ENCODE assay signal across 1 cellular context in the genomic region with DNA sequence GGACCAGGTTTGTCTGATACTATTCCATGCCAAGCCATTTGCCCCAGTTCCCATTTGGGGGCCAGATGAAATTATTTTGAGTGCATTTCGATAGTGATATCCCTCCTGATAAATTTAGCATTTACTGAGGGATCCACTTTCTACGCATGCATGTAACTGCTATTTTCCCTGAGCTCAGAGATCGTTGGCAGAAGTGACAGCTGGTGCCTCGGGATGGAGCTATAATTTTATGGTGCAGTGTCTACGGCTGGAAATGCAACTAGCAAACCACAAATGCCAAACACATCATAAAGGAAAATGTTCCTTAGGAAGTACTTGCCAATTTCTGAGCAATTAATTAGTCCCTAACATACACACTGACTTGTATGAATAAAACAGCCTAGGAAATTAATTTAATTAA.
TF ChIP-seq lines count a peak whose summit lies in the region.

No MANE protein-coding gene starts in this region.

TF ChIP-seq in GM23338, 12 proteins besides CTCF, POLR2A, EP300 and RAD21 (continued from another document):
- TF ChIP-seq, protein P1, sequence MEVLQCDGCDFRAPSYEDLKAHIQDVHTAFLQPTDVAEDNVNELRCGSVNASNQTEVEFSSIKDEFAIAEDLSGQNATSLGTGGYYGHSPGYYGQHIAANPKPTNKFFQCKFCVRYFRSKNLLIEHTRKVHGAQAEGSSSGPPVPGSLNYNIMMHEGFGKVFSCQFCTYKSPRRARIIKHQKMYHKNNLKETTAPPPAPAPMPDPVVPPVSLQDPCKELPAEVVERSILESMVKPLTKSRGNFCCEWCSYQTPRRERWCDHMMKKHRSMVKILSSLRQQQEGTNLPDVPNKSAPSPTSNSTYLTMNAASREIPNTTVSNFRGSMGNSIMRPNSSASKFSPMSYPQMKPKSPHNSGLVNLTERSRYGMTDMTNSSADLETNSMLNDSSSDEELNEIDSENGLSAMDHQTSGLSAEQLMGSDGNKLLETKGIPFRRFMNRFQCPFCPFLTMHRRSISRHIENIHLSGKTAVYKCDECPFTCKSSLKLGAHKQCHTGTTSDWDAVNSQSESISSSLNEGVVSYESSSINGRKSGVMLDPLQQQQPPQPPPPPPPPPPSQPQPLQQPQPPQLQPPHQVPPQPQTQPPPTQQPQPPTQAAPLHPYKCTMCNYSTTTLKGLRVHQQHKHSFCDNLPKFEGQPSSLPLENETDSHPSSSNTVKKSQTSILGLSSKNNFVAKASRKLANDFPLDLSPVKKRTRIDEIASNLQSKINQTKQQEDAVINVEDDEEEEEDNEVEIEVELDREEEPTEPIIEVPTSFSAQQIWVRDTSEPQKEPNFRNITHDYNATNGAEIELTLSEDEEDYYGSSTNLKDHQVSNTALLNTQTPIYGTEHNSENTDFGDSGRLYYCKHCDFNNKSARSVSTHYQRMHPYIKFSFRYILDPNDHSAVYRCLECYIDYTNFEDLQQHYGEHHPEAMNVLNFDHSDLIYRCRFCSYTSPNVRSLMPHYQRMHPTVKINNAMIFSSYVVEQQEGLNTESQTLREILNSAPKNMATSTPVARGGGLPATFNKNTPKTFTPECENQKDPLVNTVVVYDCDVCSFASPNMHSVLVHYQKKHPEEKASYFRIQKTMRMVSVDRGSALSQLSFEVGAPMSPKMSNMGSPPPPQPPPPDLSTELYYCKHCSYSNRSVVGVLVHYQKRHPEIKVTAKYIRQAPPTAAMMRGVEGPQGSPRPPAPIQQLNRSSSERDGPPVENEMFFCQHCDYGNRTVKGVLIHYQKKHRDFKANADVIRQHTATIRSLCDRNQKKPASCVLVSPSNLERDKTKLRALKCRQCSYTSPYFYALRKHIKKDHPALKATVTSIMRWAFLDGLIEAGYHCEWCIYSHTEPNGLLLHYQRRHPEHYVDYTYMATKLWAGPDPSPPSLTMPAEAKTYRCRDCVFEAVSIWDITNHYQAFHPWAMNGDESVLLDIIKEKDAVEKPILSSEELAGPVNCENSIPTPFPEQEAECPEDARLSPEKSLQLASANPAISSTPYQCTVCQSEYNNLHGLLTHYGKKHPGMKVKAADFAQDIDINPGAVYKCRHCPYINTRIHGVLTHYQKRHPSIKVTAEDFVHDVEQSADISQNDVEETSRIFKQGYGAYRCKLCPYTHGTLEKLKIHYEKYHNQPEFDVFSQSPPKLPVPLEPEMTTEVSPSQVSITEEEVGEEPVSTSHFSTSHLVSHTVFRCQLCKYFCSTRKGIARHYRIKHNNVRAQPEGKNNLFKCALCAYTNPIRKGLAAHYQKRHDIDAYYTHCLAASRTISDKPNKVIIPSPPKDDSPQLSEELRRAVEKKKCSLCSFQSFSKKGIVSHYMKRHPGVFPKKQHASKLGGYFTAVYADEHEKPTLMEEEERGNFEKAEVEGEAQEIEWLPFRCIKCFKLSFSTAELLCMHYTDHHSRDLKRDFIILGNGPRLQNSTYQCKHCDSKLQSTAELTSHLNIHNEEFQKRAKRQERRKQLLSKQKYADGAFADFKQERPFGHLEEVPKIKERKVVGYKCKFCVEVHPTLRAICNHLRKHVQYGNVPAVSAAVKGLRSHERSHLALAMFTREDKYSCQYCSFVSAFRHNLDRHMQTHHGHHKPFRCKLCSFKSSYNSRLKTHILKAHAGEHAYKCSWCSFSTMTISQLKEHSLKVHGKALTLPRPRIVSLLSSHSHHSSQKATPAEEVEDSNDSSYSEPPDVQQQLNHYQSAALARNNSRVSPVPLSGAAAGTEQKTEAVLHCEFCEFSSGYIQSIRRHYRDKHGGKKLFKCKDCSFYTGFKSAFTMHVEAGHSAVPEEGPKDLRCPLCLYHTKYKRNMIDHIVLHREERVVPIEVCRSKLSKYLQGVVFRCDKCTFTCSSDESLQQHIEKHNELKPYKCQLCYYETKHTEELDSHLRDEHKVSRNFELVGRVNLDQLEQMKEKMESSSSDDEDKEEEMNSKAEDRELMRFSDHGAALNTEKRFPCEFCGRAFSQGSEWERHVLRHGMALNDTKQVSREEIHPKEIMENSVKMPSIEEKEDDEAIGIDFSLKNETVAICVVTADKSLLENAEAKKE (CRISPR knock-in tag; IDR thresholded peaks at IDR 0.05) = no peak
- TF ChIP-seq EZH2phosphoT487 (IDR thresholded peaks at IDR 0.05; ENCODE audit: unreplicated experiment) (no peak), EZH2 (IDR thresholded peaks at IDR 0.05; ENCODE audit: low read depth, unreplicated experiment) (no peak), ZNF331 (CRISPR knock-in tag; IDR thresholded peaks at IDR 0.05; ENCODE audit: low read depth) (no peak), JUNB (IDR thresholded peaks at IDR 0.05; ENCODE audit: unreplicated experiment) (no peak), STAT1 (IDR thresholded peaks at IDR 0.05; ENCODE audit: unreplicated experiment) (no peak), NANOG (IDR thresholded peaks at IDR 0.05; ENCODE audit: borderline replicate concordance) (no peak), POLR2AphosphoS5 (IDR thresholded peaks at IDR 0.05; ENCODE audit: low read depth) (no peak)
- TF ChIP-seq, protein P2, sequence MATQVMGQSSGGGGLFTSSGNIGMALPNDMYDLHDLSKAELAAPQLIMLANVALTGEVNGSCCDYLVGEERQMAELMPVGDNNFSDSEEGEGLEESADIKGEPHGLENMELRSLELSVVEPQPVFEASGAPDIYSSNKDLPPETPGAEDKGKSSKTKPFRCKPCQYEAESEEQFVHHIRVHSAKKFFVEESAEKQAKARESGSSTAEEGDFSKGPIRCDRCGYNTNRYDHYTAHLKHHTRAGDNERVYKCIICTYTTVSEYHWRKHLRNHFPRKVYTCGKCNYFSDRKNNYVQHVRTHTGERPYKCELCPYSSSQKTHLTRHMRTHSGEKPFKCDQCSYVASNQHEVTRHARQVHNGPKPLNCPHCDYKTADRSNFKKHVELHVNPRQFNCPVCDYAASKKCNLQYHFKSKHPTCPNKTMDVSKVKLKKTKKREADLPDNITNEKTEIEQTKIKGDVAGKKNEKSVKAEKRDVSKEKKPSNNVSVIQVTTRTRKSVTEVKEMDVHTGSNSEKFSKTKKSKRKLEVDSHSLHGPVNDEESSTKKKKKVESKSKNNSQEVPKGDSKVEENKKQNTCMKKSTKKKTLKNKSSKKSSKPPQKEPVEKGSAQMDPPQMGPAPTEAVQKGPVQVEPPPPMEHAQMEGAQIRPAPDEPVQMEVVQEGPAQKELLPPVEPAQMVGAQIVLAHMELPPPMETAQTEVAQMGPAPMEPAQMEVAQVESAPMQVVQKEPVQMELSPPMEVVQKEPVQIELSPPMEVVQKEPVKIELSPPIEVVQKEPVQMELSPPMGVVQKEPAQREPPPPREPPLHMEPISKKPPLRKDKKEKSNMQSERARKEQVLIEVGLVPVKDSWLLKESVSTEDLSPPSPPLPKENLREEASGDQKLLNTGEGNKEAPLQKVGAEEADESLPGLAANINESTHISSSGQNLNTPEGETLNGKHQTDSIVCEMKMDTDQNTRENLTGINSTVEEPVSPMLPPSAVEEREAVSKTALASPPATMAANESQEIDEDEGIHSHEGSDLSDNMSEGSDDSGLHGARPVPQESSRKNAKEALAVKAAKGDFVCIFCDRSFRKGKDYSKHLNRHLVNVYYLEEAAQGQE (IDR thresholded peaks at IDR 0.05; ENCODE audit: unreplicated experiment) = no peak
- TF ChIP-seq, protein P3, sequence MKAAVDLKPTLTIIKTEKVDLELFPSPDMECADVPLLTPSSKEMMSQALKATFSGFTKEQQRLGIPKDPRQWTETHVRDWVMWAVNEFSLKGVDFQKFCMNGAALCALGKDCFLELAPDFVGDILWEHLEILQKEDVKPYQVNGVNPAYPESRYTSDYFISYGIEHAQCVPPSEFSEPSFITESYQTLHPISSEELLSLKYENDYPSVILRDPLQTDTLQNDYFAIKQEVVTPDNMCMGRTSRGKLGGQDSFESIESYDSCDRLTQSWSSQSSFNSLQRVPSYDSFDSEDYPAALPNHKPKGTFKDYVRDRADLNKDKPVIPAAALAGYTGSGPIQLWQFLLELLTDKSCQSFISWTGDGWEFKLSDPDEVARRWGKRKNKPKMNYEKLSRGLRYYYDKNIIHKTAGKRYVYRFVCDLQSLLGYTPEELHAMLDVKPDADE (IDR thresholded peaks at IDR 0.05) = no peak
